9 cellular contexts compared by ENCODE assay signal in the genomic region with DNA sequence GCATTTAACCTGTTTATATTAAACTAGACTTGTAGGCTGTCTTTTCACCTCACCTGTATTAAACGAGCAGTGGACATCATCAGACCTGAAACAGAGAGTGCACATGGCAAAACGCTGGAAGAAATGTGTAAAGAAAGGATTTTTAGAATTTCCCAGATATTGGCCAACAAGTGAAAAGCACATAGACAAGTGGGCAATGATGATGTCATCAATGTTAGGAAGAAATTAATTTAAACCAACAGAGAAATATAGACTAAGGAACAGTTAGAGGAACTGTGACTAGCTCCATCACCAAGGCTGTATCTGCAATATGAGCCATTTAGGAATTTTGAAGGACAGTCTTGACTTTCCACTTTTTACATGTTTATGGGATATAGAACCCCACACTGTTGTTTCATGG.
"Had no signal": no experiment of that assay in that cellular context is flagged by ENCODE, and none has a peak within 500 bp of the region (broad histone marks: within the 10 kb centered on the region; RNA-seq: fewer than 3 reads in every experiment).

No MANE protein-coding gene starts in this region.

- DNase-seq: H9, HCEC 1CT, HFFc6, IMR-90, KBM-7 had no signal

- H2AFZ ChIP-seq: GM23338 had no signal

- H3K4me3 ChIP-seq: GM23338 had no signal

- H3K4me2 ChIP-seq: GM23338 had no signal

- H3K27ac ChIP-seq: HL-60 had no signal

- H3K4me3 Mint-ChIP-seq: GM23338, H9, HFFc6 had no signal

- ATAC-seq: GM23338 had no signal

- H3K27ac Mint-ChIP-seq: GM23338, HFFc6 had no signal

- H3K9me3 Mint-ChIP-seq: GM23338, H9, HFFc6 had no signal

- FAIRE-seq: H1, H54 had no signal
